In genomic region chr2:239663364-239663924, GRCh38 we compare ENCODE assay signal across 19 cellular contexts.
DNase-seq lines count a peak whose midpoint lies in the region; ATAC-seq lines count a peak whose summit lies in the region.
"Had no signal": no experiment of that assay in that cellular context is flagged by ENCODE, and none has a peak within 500 bp of the region (broad histone marks: within the 10 kb centered on the region; RNA-seq: fewer than 3 reads in every experiment).

No MANE protein-coding gene starts in this region.

- H3K27ac Mint-ChIP-seq in stimulated activated naive CD8-positive, alpha-beta T cell treated with anti-CD3 and anti-CD28 coated beads, Interleukin-15, amount 100 ng/mL, for 72 hours = peak overlapping the region; percentile 45 to 84
- H3K27ac Mint-ChIP-seq in stimulated activated memory B cell treated with anti-CD40 and anti-IgM and Interleukin-4, amounts not matched to agents 10 μg/mL and 1 μg/mL and 100 μg/mL, for 72 hours = no peak overlapping the region
- H3K27ac Mint-ChIP-seq: B cell; CD8-positive, alpha-beta T cell; GM23338 had no signal

- peaks cover 42% of the 10 kb centered on the region for H3K27me3 Mint-ChIP-seq in stimulated activated naive CD8-positive, alpha-beta T cell treated with anti-CD3 and anti-CD28 coated beads, Interleukin-15, amount 100 ng/mL, for 72 hours
- peaks cover 61% of the 10 kb centered on the region for H3K27me3 Mint-ChIP-seq in stimulated activated memory B cell treated with anti-CD40 and anti-IgM and Interleukin-4, amounts not matched to agents 10 μg/mL and 1 μg/mL and 100 μg/mL, for 72 hours

- no peak overlapping the region for H3K4me3 Mint-ChIP-seq in stimulated activated naive CD8-positive, alpha-beta T cell treated with anti-CD3 and anti-CD28 coated beads, Interleukin-15, amount 100 ng/mL, for 72 hours
- no peak overlapping the region for H3K4me3 Mint-ChIP-seq in stimulated activated memory B cell treated with anti-CD40 and anti-IgM and Interleukin-4, amounts not matched to agents 10 μg/mL and 1 μg/mL and 100 μg/mL, for 72 hours
- H3K4me3 Mint-ChIP-seq: B cell; CD14-positive monocyte; CD8-positive, alpha-beta T cell; GM23338; H9 had no signal

- H3K4me1 Mint-ChIP-seq in stimulated activated naive CD8-positive, alpha-beta T cell treated with anti-CD3 and anti-CD28 coated beads, Interleukin-15, amount 100 ng/mL, for 72 hours = no peaks in the 10 kb centered on the region
- H3K4me1 Mint-ChIP-seq in stimulated activated memory B cell treated with anti-CD40 and anti-IgM and Interleukin-4, amounts not matched to agents 10 μg/mL and 1 μg/mL and 100 μg/mL, for 72 hours = no peaks in the 10 kb centered on the region
- H3K4me1 Mint-ChIP-seq: B cell had no signal

- no peaks in the 10 kb centered on the region for H3K36me3 Mint-ChIP-seq in stimulated activated memory B cell treated with anti-CD40 and anti-IgM and Interleukin-4, amounts not matched to agents 10 μg/mL and 1 μg/mL and 100 μg/mL, for 72 hours
- H3K36me3 Mint-ChIP-seq: CD8-positive, alpha-beta T cell had no signal

- H3K9me3 Mint-ChIP-seq in stimulated activated naive CD8-positive, alpha-beta T cell treated with anti-CD3 and anti-CD28 coated beads, Interleukin-15, amount 100 ng/mL, for 72 hours = no peaks in the 10 kb centered on the region
- H3K9me3 Mint-ChIP-seq in stimulated activated memory B cell treated with anti-CD40 and anti-IgM and Interleukin-4, amounts not matched to agents 10 μg/mL and 1 μg/mL and 100 μg/mL, for 72 hours = peaks cover 2% of the 10 kb centered on the region
- H3K9me3 Mint-ChIP-seq: CD8-positive, alpha-beta T cell had no signal

- no peak for ATAC-seq in stimulated activated naive CD8-positive, alpha-beta T cell treated with anti-CD3 and anti-CD28 coated beads, Interleukin-15, amount 100 ng/mL, for 72 hours
- no peak for ATAC-seq in stimulated activated naive CD8-positive, alpha-beta T cell treated with anti-CD3 and anti-CD28 coated beads, Interleukin-15, Interleukin-2, amounts not matched to agents 100 U/mL and 50 U/mL, for 24 hours
- no peak for ATAC-seq in left lobe of liver
- no peak for ATAC-seq in HG03039 (IDR thresholded peaks at IDR 0.05; ENCODE audit: unreplicated experiment)
- no peak for ATAC-seq in stimulated activated memory B cell treated with anti-CD40 and anti-IgM and Interleukin-4, amounts not matched to agents 10 μg/mL and 1 μg/mL and 100 μg/mL, for 72 hours
- ATAC-seq: CD8-positive, alpha-beta T cell; GM23338; HepG2 had no signal

- no peak for DNase-seq in stimulated activated naive CD8-positive, alpha-beta T cell treated with anti-CD3 and anti-CD28 coated beads, Interleukin-15, amount 100 ng/mL, for 72 hours
- no peak for DNase-seq in stimulated activated naive CD8-positive, alpha-beta T cell treated with anti-CD3 and anti-CD28 coated beads, Interleukin-15, Interleukin-2, amounts not matched to agents 100 U/mL and 50 U/mL, for 24 hours
- peak; percentile 37 for DNase-seq in left lobe of liver (ENCODE audit: low spot score)
- peak; percentile 9 for DNase-seq in stimulated activated CD8-positive, alpha-beta memory T cell treated with anti-CD3 and anti-CD28 coated beads, Interleukin-4, amount 100 ng/mL, for 48 hours
- DNase-seq in ureter (ENCODE audit: low spot score) = peak; percentile 27
- no peak for DNase-seq in activated effector memory CD4-positive, alpha-beta T cell treated with Interleukin-2 at 50 U/mL for 16 hours
- DNase-seq: ACHN; CD8-positive, alpha-beta T cell; COR-L47; DMS153; DMS79 treated with DMSO at 0.1 percent for 48 hours; GDM1; H9 had no signal

Comparison
In these comparisons a context has a peak if more than half of its experiments do, and no peak if none do; other contexts are left out.
1. DNase-seq: peak in left lobe of liver (single experiment), stimulated activated CD8-positive, alpha-beta memory T cell treated with anti-CD3 and anti-CD28 coated beads, Interleukin-4, amount 100 ng/mL, for 48 hours (single experiment) and ureter (single experiment); none in stimulated activated naive CD8-positive, alpha-beta T cell treated with anti-CD3 and anti-CD28 coated beads, Interleukin-15, amount 100 ng/mL, for 72 hours (0 of 2), stimulated activated naive CD8-positive, alpha-beta T cell treated with anti-CD3 and anti-CD28 coated beads, Interleukin-15, Interleukin-2, amounts not matched to agents 100 U/mL and 50 U/mL, for 24 hours (single experiment) and activated effector memory CD4-positive, alpha-beta T cell treated with Interleukin-2 at 50 U/mL for 16 hours (single experiment).